In the genomic region with DNA sequence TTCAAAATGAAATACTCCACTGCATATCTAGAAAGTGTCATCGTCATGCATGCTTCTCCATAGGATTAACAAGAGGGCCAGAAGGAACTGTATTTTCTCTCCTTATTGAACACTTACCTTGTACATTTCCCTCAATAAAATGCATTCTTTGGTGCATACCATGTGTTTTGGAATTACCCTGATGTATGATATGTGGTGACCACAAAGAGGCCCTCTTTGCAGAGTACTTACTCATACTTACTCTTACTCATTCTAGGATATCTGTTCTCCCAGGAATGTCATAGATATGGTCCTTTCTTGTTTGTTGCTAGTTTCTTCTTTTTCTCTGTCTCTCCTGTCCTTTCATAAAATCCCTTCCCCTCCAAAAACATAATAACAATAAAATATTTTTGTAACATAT, we compare ENCODE assay signal across 22 cellular contexts.
"Had no signal": no experiment of that assay in that cellular context is flagged by ENCODE, and none has a peak within 500 bp of the region (broad histone marks: within the 10 kb centered on the region; RNA-seq: fewer than 3 reads in every experiment).

No MANE protein-coding gene starts in this region.

- H3K27ac ChIP-seq: body of pancreas, neutrophil, ovary, prostate gland, spleen, testis, vagina had no signal

- H3K4me1 ChIP-seq: body of pancreas, prostate gland, spleen, testis, vagina had no signal

- ATAC-seq: activated CD4-positive, alpha-beta T cell treated with anti-CD3 and anti-CD28 coated beads for 36 hours; body of pancreas; left colon had no signal

- H3K9me3 ChIP-seq: body of pancreas, neutrophil, ovary, prostate gland, testis, vagina had no signal

- H3K36me3 ChIP-seq: neutrophil, ovary, prostate gland, spleen, vagina had no signal

- DNase-seq: activated B cell treated with CpG ODN at 0.5 μM for 24 hours; activated CD4-positive, alpha-beta T cell treated with anti-CD3 and anti-CD28 coated beads for 36 hours; activated CD4-positive, alpha-beta T cell treated with anti-CD3 and anti-CD28 coated beads, Interleukin-2, amount 50 U/mL, for 4 hours; activated CD8-positive, alpha-beta memory T cell treated with anti-CD3 and anti-CD28 coated beads for 24 hours; activated CD8-positive, alpha-beta memory T cell treated with anti-CD3 and anti-CD28 coated beads, Interleukin-2, amount 50 U/mL, for 4 hours; activated naive CD4-positive, alpha-beta T cell; activated T-cell treated with anti-CD3 and anti-CD28 coated beads, Interleukin-2, amount 50 U/mL, for 24 hours; body of pancreas; effector memory CD4-positive, alpha-beta T cell; islet precursor cell; left colon; mesenchymal stem cell; ovary; spleen; stimulated activated CD4-positive, alpha-beta T cell treated with anti-CD3 and anti-CD28 coated beads, Interleukin-4, amount 100 ng/mL, for 1 hour; stimulated activated naive CD4-positive, alpha-beta T cell; T-helper 9 cell; testis; trophoblast cell had no signal

- H3K27me3 ChIP-seq: body of pancreas, neutrophil, ovary, spleen, testis, vagina had no signal

- H3K4me3 ChIP-seq: body of pancreas, ovary, prostate gland, spleen, testis, vagina had no signal
